In genomic region chr16:31487076-31487719, GRCh38 we compare ENCODE assay signal across 8 cellular contexts. TPM values are rescaled to one million over a fixed set of nuclear protein-coding genes. Genes with fewer than 3 reads are reported as not detected.
A peak's percentile ranks its signal among the peaks of the same experiment; 100 is the strongest.
DNase-seq lines count a peak whose midpoint lies in the region; ATAC-seq, FAIRE-seq and TF ChIP-seq lines count a peak whose summit lies in the region.

No MANE protein-coding gene starts in this region.

- H3K27me3 ChIP-seq in K562 (ENCODE audit: control insufficient read depth in 2 of 2, insufficient read depth in 2 of 2, low read length in 2 of 2) (no peaks in the 10 kb centered on the region), lung (ENCODE audit: control insufficient read depth, insufficient read depth) (no peaks in the 10 kb centered on the region), upper lobe of left lung (peaks cover 0 to 3% (median 0%) of the 10 kb centered on the region in 4 donors)

- H3K9me3 ChIP-seq in K562 (replicated peaks; ENCODE audit: control insufficient read depth, insufficient read depth, low read depth, low read length) (no peaks in the 10 kb centered on the region), lung (ENCODE audit: control insufficient read depth in 2 of 2, insufficient read depth in 1 of 2, low read length in 1 of 2) (no peaks in the 10 kb centered on the region), upper lobe of left lung (no peaks in the 10 kb centered on the region)

- no peak overlapping the region for H3K4me3 ChIP-seq in K562
- peak overlapping the region; percentile 17 for H3K4me3 ChIP-seq in lung
- H3K4me3 ChIP-seq in upper lobe of left lung = peak overlapping the region; percentile 39 to 61 (median 53)

- 93% methylated on average over 39 of the region's 48 CpGs for WGBS in K562 (ENCODE audit: insufficient coverage, low coverage, missing lambda C conversion rate)
- WGBS in lung, 2 donors = 3 to 8% methylated on average over 48 of the region's 48 CpGs
- WGBS in upper lobe of left lung, 2 donors = 11 to 40% methylated on average over 1 to 36 of the region's 48 CpGs

- H3K4me1 ChIP-seq in K562 (replicated peaks in 1 of 2; ENCODE audit: control insufficient read depth in 2 of 2, insufficient read depth in 2 of 2, low read length in 2 of 2) = peaks cover 5 to 14% of the 10 kb centered on the region in 2 experiments; a peak in 3 of 5 replicates
- peaks cover 0 to 14% of the 10 kb centered on the region in 2 donors for H3K4me1 ChIP-seq in lung (ENCODE audit: control insufficient read depth in 2 of 2, insufficient read depth in 2 of 2, low read length in 2 of 2)
- H3K4me1 ChIP-seq in upper lobe of left lung = peaks cover 18 to 36% (median 27%) of the 10 kb centered on the region in 4 donors

- in situ Hi-C loops in K562 (cut with MboI) = no loop called here

- H3K36me3 ChIP-seq in K562 (ENCODE audit: control insufficient read depth, insufficient read depth, low read length) (peaks cover 15% of the 10 kb centered on the region; the same call in 2 of the 3 replicates), lung (ENCODE audit: control insufficient read depth in 2 of 2, insufficient read depth in 2 of 2, low read length in 2 of 2) (peaks cover 5 to 18% of the 10 kb centered on the region in 2 donors), upper lobe of left lung (peaks cover 0 to 18% (median 9%) of the 10 kb centered on the region in 4 donors)

- TF ChIP-seq EP300 in K562 (IDR thresholded peaks at IDR 0.05; ENCODE audit: low read length) (no peak), upper lobe of left lung (IDR thresholded peaks at IDR 0.05) (no peak)

- no TSS peak for BruUV-seq in K562 (replicated peaks; lab: Mats Ljungman, UMichigan)

- intact Hi-C loops in K562 (cut with micrococcal nuclease) = no loop called here

- peaks cover 5% of the 10 kb centered on the region for H3K4me1 Mint-ChIP-seq in activated CD8-positive, alpha-beta memory T cell treated with anti-CD3 and anti-CD28 coated beads, Interleukin-2, amount 10 ng/mL, durations not matched to agents 7 days and 5 days

- no peak for TF ChIP-seq RAD21 in K562 (CRISPR knock-in tag; conservative IDR thresholded peaks at IDR 0.05 in 1 of 2, IDR thresholded peaks at IDR 0.05 in 1 of 2)

- no peak for FAIRE-seq in K562 (lab: Jason Lieb, UNC)

- no peak for DNase-seq in activated CD8-positive, alpha-beta memory T cell treated with anti-CD3 and anti-CD28 coated beads, Interleukin-2, amount 10 ng/mL, durations not matched to agents 7 days and 5 days
- no peak for DNase-seq in activated CD8-positive, alpha-beta memory T cell treated with anti-CD3 and anti-CD28 coated beads for 24 hours
- DNase-seq in K562 (ENCODE audit: extremely low read depth in 1 of 4, low spot score in 3 of 4) = no peak
- DNase-seq in lung (ENCODE audit: low spot score) = no peak
- DNase-seq in upper lobe of left lung = peak in 1 of 2 donors; percentile 84
- DNase-seq in SIG-M5 treated with dmso at 0.1 percent for 504 hours (lab: John Stamatoyannopoulos, UW; ENCODE audit: unreplicated experiment) = no peak
- DNase-seq in HCEC 1CT = no peak

- no peak overlapping the region for H3K27ac ChIP-seq in K562 (ENCODE audit: extremely low read depth, low read depth, low read length)
- peak overlapping the region in 1 of 2 donors; percentile 14 for H3K27ac ChIP-seq in lung (ENCODE audit: low read depth in 1 of 2, low read length in 1 of 2)
- H3K27ac ChIP-seq in upper lobe of left lung = peak overlapping the region in 3 of 4 donors; percentile 52 to 75 (median 74)

- H3K4me2 ChIP-seq in K562 (ENCODE audit: insufficient read depth, low read length) = no peak overlapping the region

- no peak for ATAC-seq in activated CD8-positive, alpha-beta memory T cell treated with anti-CD3 and anti-CD28 coated beads, Interleukin-2, amount 10 ng/mL, durations not matched to agents 7 days and 5 days
- no peak for ATAC-seq in K562
- ATAC-seq in lung (ENCODE audit: insufficient read depth, low FRiP score) = no peak
- no peak for ATAC-seq in upper lobe of left lung (ENCODE audit: low FRiP score in 2 of 2)
- no peak for ATAC-seq in GM21381 (IDR thresholded peaks at IDR 0.05; ENCODE audit: unreplicated experiment)

- no peak for TF ChIP-seq CTCF in K562 (IDR thresholded peaks at IDR 0.05 in 2 of 3, conservative IDR thresholded peaks at IDR 0.05 in 1 of 3; ENCODE audit: insufficient read depth in 2 of 3, low read depth in 1 of 3, low read length in 3 of 3)
- TF ChIP-seq CTCF in lung (IDR thresholded peaks at IDR 0.05; ENCODE audit: control extremely low read depth, extremely low read depth) = no peak
- TF ChIP-seq CTCF in upper lobe of left lung (IDR thresholded peaks at IDR 0.05) = no peak

- POLR2A ChIA-PET in K562 (lab: Yijun Ruan, JAX) = interaction anchor here (0.8 to 4.3 kb wide), 5 partner anchors 8 to 389 kb away, joined by 3 to 20 read pairs (median 12); partner anchors contain the start of gene RUSF1

- H3K4me3 Mint-ChIP-seq in activated CD8-positive, alpha-beta memory T cell treated with anti-CD3 and anti-CD28 coated beads, Interleukin-2, amount 10 ng/mL, durations not matched to agents 7 days and 5 days = peak overlapping the region; percentile 80

- no peak overlapping the region for H3K9ac ChIP-seq in K562 (ENCODE audit: insufficient read depth in 1 of 2, low read depth in 2 of 2, low read length in 2 of 2)

- no peaks in the 10 kb centered on the region for H3K79me2 ChIP-seq in K562 (ENCODE audit: control insufficient read depth, insufficient read depth, low read length)

- peaks cover 28% of the 10 kb centered on the region for H3K27me3 Mint-ChIP-seq in activated CD8-positive, alpha-beta memory T cell treated with anti-CD3 and anti-CD28 coated beads, Interleukin-2, amount 10 ng/mL, durations not matched to agents 7 days and 5 days

- H2AFZ ChIP-seq in K562 (ENCODE audit: low read depth, low read length) = no peak overlapping the region

- peaks cover 1% of the 10 kb centered on the region for H3K36me3 Mint-ChIP-seq in activated CD8-positive, alpha-beta memory T cell treated with anti-CD3 and anti-CD28 coated beads, Interleukin-2, amount 10 ng/mL, durations not matched to agents 7 days and 5 days

- TF ChIP-seq POLR2A in K562 (conservative IDR thresholded peaks at IDR 0.05) (no peak), upper lobe of left lung (IDR thresholded peaks at IDR 0.05) (peak in 2 of 4 donors; percentile 26 to 57)

- CTCF ChIA-PET in activated CD8-positive, alpha-beta memory T cell treated with anti-CD3 and anti-CD28 coated beads, Interleukin-2, amount 10 ng/mL, durations not matched to agents 7 days and 5 days (lab: Charles Lee) = interaction anchor here (0.8 to 2.4 kb wide), 3 partner anchors 10 to 27 kb away, joined by 3 to 6 read pairs (median 6); no protein-coding TSS in a partner anchor
- CTCF ChIA-PET in K562 (lab: Yijun Ruan, JAX; ENCODE audit: low intra/inter-chr PET ratio) = no interaction called here

- no peaks in the 10 kb centered on the region for H4K20me1 ChIP-seq in K562 (replicated peaks; ENCODE audit: control insufficient read depth, insufficient read depth, low read length)

- H3K9me1 ChIP-seq in K562 (ENCODE audit: control insufficient read depth, insufficient read depth, low read length) = no peaks in the 10 kb centered on the region

- no peaks in the 10 kb centered on the region for H3K9me3 Mint-ChIP-seq in activated CD8-positive, alpha-beta memory T cell treated with anti-CD3 and anti-CD28 coated beads, Interleukin-2, amount 10 ng/mL, durations not matched to agents 7 days and 5 days (ENCODE audit: low read depth)

- H3K27ac Mint-ChIP-seq in activated CD8-positive, alpha-beta memory T cell treated with anti-CD3 and anti-CD28 coated beads, Interleukin-2, amount 10 ng/mL, durations not matched to agents 7 days and 5 days = no peak overlapping the region

RNA-seq across cellular contexts. Expression of gene SLC5A2, which starts 4.3 kb away (rescaled TPM):
- not detected for total RNA-seq in activated CD8-positive, alpha-beta memory T cell treated with anti-CD3 and anti-CD28 coated beads, Interleukin-2, amount 10 ng/mL, durations not matched to agents 7 days and 5 days
- not detected in 2 replicates for total RNA-seq in K562 (2011; cell fraction: chromatin; rRNA removed; ENCODE audit: low replicate concordance)
- not detected in 2 replicates for total RNA-seq in K562 (2011; cell fraction: nucleolus; rRNA removed)
- total RNA-seq in K562 (2011; cell fraction: nucleoplasm; rRNA removed) = not detected in 2 replicates
- not detected in 2 replicates for total RNA-seq in K562 (2014; rRNA removed)
- not detected in 2 replicates for total RNA-seq in K562 (2014; rRNA removed; fragmentation: Illumina TruSeq; extraction: Trizol)
- not detected in 2 replicates for total RNA-seq in K562 (2015; rRNA removed; fragmentation: Illumina TruSeq; extraction: Trizol)
- 0.07 TPM in 1 of 2 replicates, not detected in the other for total RNA-seq in K562 (2021)
- not detected in 2 replicates for polyA plus RNA-seq in K562 (2011; rRNA removed)
- polyA plus RNA-seq in K562 (2011; cell fraction: cytosol; rRNA removed) = 0.03 TPM in 1 of 2 replicates, not detected in the other
- not detected in 2 replicates for polyA plus RNA-seq in K562 (2011; cell fraction: nucleus; rRNA removed)
- 0.56 and 2.4 TPM in 2 replicates for polyA plus RNA-seq in K562 (2012)
- polyA plus RNA-seq in K562 (2014; fragmentation: Illumina TruSeq; extraction: Trizol) = not detected in 2 replicates
- 1 to 10 TPM; 2.2 to 2.7 TPM for polyA plus RNA-seq in K562 (2014; fragmentation: Nextera tagmentation; extraction: Ambion mirVana)
- polyA plus RNA-seq in K562 (2014; rRNA removed) = not detected in 2 replicates
- not detected in 2 replicates for polyA minus RNA-seq in K562 (2011; rRNA and poly(A)+ RNA removed)
- not detected in 2 replicates for polyA minus RNA-seq in K562 (2011; cell fraction: cytosol; rRNA and poly(A)+ RNA removed)
- not detected in 2 replicates for polyA minus RNA-seq in K562 (2011; cell fraction: nucleus; rRNA and poly(A)+ RNA removed)
- 1 to 10 TPM in 1 of 2 donors, under 1 TPM in 1; 0.85 to 1.7 TPM for total RNA-seq in lung
- polyA plus RNA-seq in lung = 1 to 10 TPM; 2.9 to 3.1 TPM
- 1 to 10 TPM in 4 of 6 donors, under 1 TPM in 2; 0.84 to 3.3 (median 1.2) TPM for total RNA-seq in upper lobe of left lung

RNA-seq across cellular contexts. Expression of gene TGFB1I1, which starts 15.2 kb away (rescaled TPM):
- 1 to 10 TPM in 1 of 2 experiments, under 1 TPM in 1; 0.67 to 1.0 TPM for total RNA-seq in activated CD8-positive, alpha-beta memory T cell treated with anti-CD3 and anti-CD28 coated beads, Interleukin-2, amount 10 ng/mL, durations not matched to agents 7 days and 5 days
- 0.44 and 0.81 TPM in 2 replicates for total RNA-seq in K562 (2011; cell fraction: chromatin; rRNA removed; ENCODE audit: low replicate concordance)
- total RNA-seq in K562 (2011; cell fraction: nucleolus; rRNA removed) = 1.2 and 1.4 TPM in 2 replicates
- 0.73 and 0.92 TPM in 2 replicates for total RNA-seq in K562 (2011; cell fraction: nucleoplasm; rRNA removed)
- total RNA-seq in K562 (2014; rRNA removed) (0.53 and 0.91 TPM in 2 replicates), K562 (2014; rRNA removed; fragmentation: Illumina TruSeq; extraction: Trizol) (0.11 and 0.29 TPM in 2 replicates), K562 (2015; rRNA removed; fragmentation: Illumina TruSeq; extraction: Trizol) (0.25 and 0.26 TPM in 2 replicates), K562 (2021) (0.64 and 0.85 TPM in 2 replicates), lung (10 to 100 TPM; 45.4 to 58.9 TPM), upper lobe of left lung (10 to 100 TPM; 21.0 to 62.8 (median 27.8) TPM)
- polyA plus RNA-seq in K562 (2011; rRNA removed) (0.04 and 0.08 TPM in 2 replicates), K562 (2014; fragmentation: Illumina TruSeq; extraction: Trizol) (0.62 and 0.73 TPM in 2 replicates), K562 (2014; fragmentation: Nextera tagmentation; extraction: Ambion mirVana) (under 1 TPM; 0.06 TPM), K562 (2014; rRNA removed) (0.19 and 0.54 TPM in 2 replicates), lung (10 to 100 TPM; 25.1 to 29.9 TPM)
- 0.25 and 0.67 TPM in 2 replicates for polyA plus RNA-seq in K562 (2011; cell fraction: cytosol; rRNA removed)
- 0.22 and 0.28 TPM in 2 replicates for polyA plus RNA-seq in K562 (2011; cell fraction: nucleus; rRNA removed)
- 0.72 and 1.9 TPM in 2 replicates for polyA plus RNA-seq in K562 (2012)
- polyA minus RNA-seq in K562 (2011; rRNA and poly(A)+ RNA removed) = not detected in 2 replicates
- 1.4 TPM in 1 of 2 replicates, not detected in the other for polyA minus RNA-seq in K562 (2011; cell fraction: cytosol; rRNA and poly(A)+ RNA removed)
- polyA minus RNA-seq in K562 (2011; cell fraction: nucleus; rRNA and poly(A)+ RNA removed) = 0.22 TPM in 1 of 2 replicates, not detected in the other

RNA-seq across cellular contexts. Expression of gene RUSF1, which starts 21.0 kb away (rescaled TPM):
- total RNA-seq in activated CD8-positive, alpha-beta memory T cell treated with anti-CD3 and anti-CD28 coated beads, Interleukin-2, amount 10 ng/mL, durations not matched to agents 7 days and 5 days = 10 to 100 TPM; 32.8 to 37.7 TPM
- 95.6 and 204 TPM in 2 replicates for total RNA-seq in K562 (2011; cell fraction: chromatin; rRNA removed; ENCODE audit: low replicate concordance)
- total RNA-seq in K562 (2011; cell fraction: nucleolus; rRNA removed) = 127 and 145 TPM in 2 replicates
- 113 and 120 TPM in 2 replicates for total RNA-seq in K562 (2011; cell fraction: nucleoplasm; rRNA removed)
- total RNA-seq in K562 (2014; rRNA removed) (27.6 and 35.1 TPM in 2 replicates), K562 (2014; rRNA removed; fragmentation: Illumina TruSeq; extraction: Trizol) (15.8 and 17.8 TPM in 2 replicates), K562 (2015; rRNA removed; fragmentation: Illumina TruSeq; extraction: Trizol) (22.9 and 23.4 TPM in 2 replicates), K562 (2021) (44.1 and 49.8 TPM in 2 replicates), lung (10 to 100 TPM; 75.9 to 82.7 TPM), upper lobe of left lung (100 to 1,000 TPM in 1 of 6 donors, 10 to 100 TPM in 5; 46.8 to 132 (median 80.6) TPM)
- polyA plus RNA-seq in K562 (2011; rRNA removed) (46.7 and 74.1 TPM in 2 replicates), K562 (2014; fragmentation: Illumina TruSeq; extraction: Trizol) (43.2 and 54.4 TPM in 2 replicates), K562 (2014; fragmentation: Nextera tagmentation; extraction: Ambion mirVana) (under 1 TPM; 0.80 to 0.89 TPM), K562 (2014; rRNA removed) (52.8 and 54.4 TPM in 2 replicates), lung (10 to 100 TPM; 56.1 to 70.3 TPM)
- 66.4 and 70.6 TPM in 2 replicates for polyA plus RNA-seq in K562 (2011; cell fraction: cytosol; rRNA removed)
- polyA plus RNA-seq in K562 (2011; cell fraction: nucleus; rRNA removed) = 343 and 373 TPM in 2 replicates
- polyA plus RNA-seq in K562 (2012) = 40.1 and 104 TPM in 2 replicates
- 35.6 and 38.8 TPM in 2 replicates for polyA minus RNA-seq in K562 (2011; rRNA and poly(A)+ RNA removed)
- polyA minus RNA-seq in K562 (2011; cell fraction: cytosol; rRNA and poly(A)+ RNA removed) = 36.8 and 41.0 TPM in 2 replicates
- polyA minus RNA-seq in K562 (2011; cell fraction: nucleus; rRNA and poly(A)+ RNA removed) = 50.6 and 81.8 TPM in 2 replicates

RNA-seq across cellular contexts. Expression of gene ARMC5, which starts 27.9 kb away (rescaled TPM):
- 10 to 100 TPM; 19.2 to 22.2 TPM for total RNA-seq in activated CD8-positive, alpha-beta memory T cell treated with anti-CD3 and anti-CD28 coated beads, Interleukin-2, amount 10 ng/mL, durations not matched to agents 7 days and 5 days
- total RNA-seq in K562 (2011; cell fraction: chromatin; rRNA removed; ENCODE audit: low replicate concordance) = 14.5 and 27.5 TPM in 2 replicates
- total RNA-seq in K562 (2011; cell fraction: nucleolus; rRNA removed) = 22.8 and 23.9 TPM in 2 replicates
- 15.2 and 19.7 TPM in 2 replicates for total RNA-seq in K562 (2011; cell fraction: nucleoplasm; rRNA removed)
- total RNA-seq in K562 (2014; rRNA removed) (10.3 and 11.8 TPM in 2 replicates), K562 (2014; rRNA removed; fragmentation: Illumina TruSeq; extraction: Trizol) (1.2 and 1.9 TPM in 2 replicates), K562 (2015; rRNA removed; fragmentation: Illumina TruSeq; extraction: Trizol) (5.0 and 6.6 TPM in 2 replicates), K562 (2021) (13.2 and 13.5 TPM in 2 replicates), lung (10 to 100 TPM in 1 of 2 donors, 1 to 10 TPM in 1; 8.2 to 16.7 TPM), upper lobe of left lung (10 to 100 TPM in 5 of 6 donors, 1 to 10 TPM in 1; 6.6 to 18.9 (median 16.2) TPM)
- polyA plus RNA-seq in K562 (2011; rRNA removed) (2.1 and 5.6 TPM in 2 replicates), K562 (2014; fragmentation: Illumina TruSeq; extraction: Trizol) (1.8 and 4.8 TPM in 2 replicates), K562 (2014; fragmentation: Nextera tagmentation; extraction: Ambion mirVana) (under 1 TPM; 0.11 to 0.17 TPM), K562 (2014; rRNA removed) (8.4 and 9.5 TPM in 2 replicates), lung (10 to 100 TPM; 11.4 to 13.2 TPM)
- polyA plus RNA-seq in K562 (2011; cell fraction: cytosol; rRNA removed) = 3.3 and 7.9 TPM in 2 replicates
- 33.0 and 40.2 TPM in 2 replicates for polyA plus RNA-seq in K562 (2011; cell fraction: nucleus; rRNA removed)
- 8.9 and 9.6 TPM in 2 replicates for polyA plus RNA-seq in K562 (2012)
- polyA minus RNA-seq in K562 (2011; rRNA and poly(A)+ RNA removed) = 1.6 and 2.5 TPM in 2 replicates
- polyA minus RNA-seq in K562 (2011; cell fraction: cytosol; rRNA and poly(A)+ RNA removed) = 4.5 and 6.8 TPM in 2 replicates
- polyA minus RNA-seq in K562 (2011; cell fraction: nucleus; rRNA and poly(A)+ RNA removed) = 5.1 and 8.1 TPM in 2 replicates

RNA-seq across cellular contexts. Expression of gene AHSP, which starts 40.5 kb away (rescaled TPM):
- total RNA-seq in activated CD8-positive, alpha-beta memory T cell treated with anti-CD3 and anti-CD28 coated beads, Interleukin-2, amount 10 ng/mL, durations not matched to agents 7 days and 5 days = not detected
- total RNA-seq in K562 (2011; cell fraction: chromatin; rRNA removed; ENCODE audit: low replicate concordance) = 1.1 TPM in 1 of 2 replicates, not detected in the other
- total RNA-seq in K562 (2011; cell fraction: nucleolus; rRNA removed) = 3.0 and 3.4 TPM in 2 replicates
- total RNA-seq in K562 (2011; cell fraction: nucleoplasm; rRNA removed) = 5.1 TPM in 1 of 2 replicates, not detected in the other
- total RNA-seq in K562 (2014; rRNA removed) (23.3 and 25.8 TPM in 2 replicates), K562 (2014; rRNA removed; fragmentation: Illumina TruSeq; extraction: Trizol) (18.1 and 21.6 TPM in 2 replicates), K562 (2015; rRNA removed; fragmentation: Illumina TruSeq; extraction: Trizol) (12.0 and 13.0 TPM in 2 replicates), K562 (2021) (21.3 TPM in 2 replicates), lung (10 to 100 TPM in 1 of 2 donors, not detected in 1; 47.8 TPM), upper lobe of left lung (not detected)
- polyA plus RNA-seq in K562 (2011; rRNA removed) (6.1 and 6.6 TPM in 2 replicates), K562 (2014; fragmentation: Illumina TruSeq; extraction: Trizol) (23.3 and 45.7 TPM in 2 replicates), K562 (2014; fragmentation: Nextera tagmentation; extraction: Ambion mirVana) (10 to 100 TPM; 82.9 to 99.1 TPM), K562 (2014; rRNA removed) (29.6 and 30.7 TPM in 2 replicates), lung (under 1 TPM in 1 of 2 donors, not detected in 1; 0.30 TPM)
- 5.8 and 8.3 TPM in 2 replicates for polyA plus RNA-seq in K562 (2011; cell fraction: cytosol; rRNA removed)
- polyA plus RNA-seq in K562 (2011; cell fraction: nucleus; rRNA removed) = 0.88 and 2.4 TPM in 2 replicates
- 20.2 and 30.0 TPM in 2 replicates for polyA plus RNA-seq in K562 (2012)
- 2.7 TPM in 1 of 2 replicates, not detected in the other for polyA minus RNA-seq in K562 (2011; rRNA and poly(A)+ RNA removed)
- not detected in 2 replicates for polyA minus RNA-seq in K562 (2011; cell fraction: cytosol; rRNA and poly(A)+ RNA removed)
- polyA minus RNA-seq in K562 (2011; cell fraction: nucleus; rRNA and poly(A)+ RNA removed) = not detected in 2 replicates

Comparison
In these comparisons a context has a peak if more than half of its experiments do, and no peak if none do; other contexts are left out.
1. RNA of gene TGFB1I1, which starts 15.2 kb away (total RNA-seq): 45.4 to 58.9 TPM in lung and 21.0 to 62.8 TPM in upper lobe of left lung; 0.67 to 1.0 TPM in activated CD8-positive, alpha-beta memory T cell treated with anti-CD3 and anti-CD28 coated beads, Interleukin-2, amount 10 ng/mL, durations not matched to agents 7 days and 5 days and 0.11 to 1.4 TPM in K562; every median in the first group is over 4 times any median in the second.